In genomic region chr14:77099425-77100167, GRCh38 we compare ENCODE assay signal across 9 cellular contexts. TPM values are rescaled to one million over a fixed set of nuclear protein-coding genes. Genes with fewer than 3 reads are reported as not detected.
DNase-seq lines count a peak whose midpoint lies in the region; ATAC-seq, FAIRE-seq and TF ChIP-seq lines count a peak whose summit lies in the region.
"Had no signal": no experiment of that assay in that cellular context is flagged by ENCODE, and none has a peak within 500 bp of the region (broad histone marks: within the 10 kb centered on the region; RNA-seq: fewer than 3 reads in every experiment).

No MANE protein-coding gene starts in this region.

- no peak for TF ChIP-seq CTCF in 22Rv1 (IDR thresholded peaks at IDR 0.05)
- TF ChIP-seq CTCF in Peyer's patch (IDR thresholded peaks at IDR 0.05) = no peak

- FAIRE-seq in endometrium (lab: Jason Lieb, UNC) = peak; percentile 66
- FAIRE-seq: frontal cortex had no signal

- H2AFZ ChIP-seq in neuron (ENCODE audit: low read depth, low read length) = no peak overlapping the region

- DNase-seq in GM04504 (ENCODE audit: low read depth) (peak; percentile 62), Peyer's patch (no peak), KG1 (lab: John Stamatoyannopoulos, UW) (no peak)
- DNase-seq in stimulated activated CD4-positive, alpha-beta T cell treated with anti-CD3 and anti-CD28 coated beads, Interleukin-4, amount 100 ng/mL, for 24 hours = no peak

- H3K27me3 ChIP-seq in Peyer's patch (no peaks in the 10 kb centered on the region), neuron (ENCODE audit: insufficient read depth, low read length) (no peaks in the 10 kb centered on the region)

- no peak for ATAC-seq in HG03159 (IDR thresholded peaks at IDR 0.05; ENCODE audit: unreplicated experiment)

- TF ChIP-seq POLR2A in Peyer's patch (IDR thresholded peaks at IDR 0.05) = peak in 1 of 2 donors; percentile 44

- H3K36me3 ChIP-seq in Peyer's patch = no peaks in the 10 kb centered on the region
- no peaks in the 10 kb centered on the region for H3K36me3 ChIP-seq in neuron (ENCODE audit: insufficient read depth, low read length)

- H3K4me1 ChIP-seq in Peyer's patch = peaks cover 0 to 49% (median 20%) of the 10 kb centered on the region in 4 donors
- H3K4me1 ChIP-seq in neuron (ENCODE audit: insufficient read depth, low read length) = peaks cover 35% of the 10 kb centered on the region

- H3K4me3 ChIP-seq in Peyer's patch (peak overlapping the region in 3 of 4 donors; percentile 64 to 80 (median 69)), neuron (ENCODE audit: low read length) (peak overlapping the region; percentile 82)

- H3K27ac ChIP-seq in 22Rv1 (peak overlapping the region; percentile 99; the same call in 1 of the 2 replicates), Peyer's patch (peak overlapping the region in 3 of 4 donors; percentile 87 to 100 (median 95))

- H3K9me3 ChIP-seq in Peyer's patch (no peaks in the 10 kb centered on the region), neuron (ENCODE audit: low read length) (no peaks in the 10 kb centered on the region)

RNA-seq across cellular contexts. Expression of gene CIPC, which starts 1.5 kb away (rescaled TPM):
- 10 to 100 TPM; 22.3 to 66.7 (median 52.1) TPM for total RNA-seq in Peyer's patch

RNA-seq across cellular contexts. Expression of gene ZDHHC22, which starts 42.0 kb away (rescaled TPM):
- under 1 TPM in 1 of 4 donors, not detected in 3; 0.57 TPM for total RNA-seq in Peyer's patch
